Comparison of ENCODE assay signal across 9 cellular contexts in genomic region chr11:118907749-118908106, GRCh38. TPM values are rescaled to one million over a fixed set of nuclear protein-coding genes. Genes with fewer than 3 reads are reported as not detected.
DNase-seq lines count a peak whose midpoint lies in the region; ATAC-seq and TF ChIP-seq lines count a peak whose summit lies in the region.
"Had no signal": no experiment of that assay in that cellular context is flagged by ENCODE, and none has a peak within 500 bp of the region (broad histone marks: within the 10 kb centered on the region; RNA-seq: fewer than 3 reads in every experiment).

No MANE protein-coding gene starts in this region.

- peaks cover 98% of the 10 kb centered on the region for H3K36me3 Mint-ChIP-seq in Caco-2 (ENCODE audit: insufficient read depth, unreplicated experiment)

- H3K4me3 Mint-ChIP-seq in Caco-2 (ENCODE audit: unreplicated experiment) = peak overlapping the region; percentile 45

- ATAC-seq in gastroesophageal sphincter (no peak), gastrocnemius medialis (no peak), GM19328 (IDR thresholded peaks at IDR 0.05; ENCODE audit: unreplicated experiment) (no peak)

- peaks cover 91% of the 10 kb centered on the region for H3K79me2 ChIP-seq in SK-N-SH (ENCODE audit: insufficient read depth)

- peaks cover 31% of the 10 kb centered on the region for H4K20me1 ChIP-seq in SK-N-SH (ENCODE audit: insufficient read depth)

- H3K27ac ChIP-seq in SK-N-SH (ENCODE audit: low read depth in 2 of 2, low read length in 1 of 2) (peak overlapping the region; percentile 98 to 100), gastroesophageal sphincter (peak overlapping the region in 3 of 4 donors; percentile 93 to 98 (median 97)), gastrocnemius medialis (peak overlapping the region; percentile 89 to 100 (median 96))

- CTCF ChIA-PET in Caco-2 (lab: Charles Lee) (interaction anchor here (7.2 kb wide), 1 partner anchor 22 kb away, joined by 170 read pairs; no protein-coding TSS in a partner anchor), SK-N-SH (lab: Yijun Ruan, JAX) (interaction anchor here (0.7 to 9.7 kb wide), 9 partner anchors 9 to 217 kb away, joined by 3 to 112 read pairs (median 4); partner anchors contain the start of gene UPK2)

- BruUV-seq in Caco-2 (replicated peaks; lab: Mats Ljungman, UMichigan) = no TSS peak

- peaks cover 46% of the 10 kb centered on the region for H3F3A ChIP-seq in SK-N-SH (replicated peaks; ENCODE audit: insufficient read depth)

- H3K9me3 ChIP-seq in Caco-2 = no peaks in the 10 kb centered on the region
- H3K9me3 ChIP-seq in SK-N-SH = no peaks in the 10 kb centered on the region
- no peaks in the 10 kb centered on the region for H3K9me3 ChIP-seq in gastroesophageal sphincter
- no peaks in the 10 kb centered on the region for H3K9me3 ChIP-seq in gastrocnemius medialis
- H3K9me3 ChIP-seq: spleen had no signal

- peaks cover 22% of the 10 kb centered on the region for H3K36me3 ChIP-seq in Caco-2 (ENCODE audit: control insufficient read depth, insufficient read depth, low read length)
- H3K36me3 ChIP-seq in SK-N-SH (replicated peaks in 1 of 2; ENCODE audit: control insufficient read depth in 1 of 2, insufficient read depth in 2 of 2, low read length in 1 of 2) = peaks cover 18 to 33% of the 10 kb centered on the region in 2 experiments
- peaks cover 0 to 58% of the 10 kb centered on the region in 2 donors for H3K36me3 ChIP-seq in gastroesophageal sphincter
- peaks cover 0 to 36% of the 10 kb centered on the region in 2 donors for H3K36me3 ChIP-seq in gastrocnemius medialis

- TF ChIP-seq POLR2A in gastroesophageal sphincter (IDR thresholded peaks at IDR 0.05) (no peak), gastrocnemius medialis (IDR thresholded peaks at IDR 0.05) (no peak)

- H3K4me3 ChIP-seq in Caco-2 (ENCODE audit: low read depth, low read length) = no peak overlapping the region
- peak overlapping the region in 1 of 2 experiments; percentile 23; a peak in 2 of 4 replicates for H3K4me3 ChIP-seq in SK-N-SH (ENCODE audit: low read depth in 2 of 2, low read length in 1 of 2)
- peak overlapping the region in 1 of 2 donors; percentile 1 for H3K4me3 ChIP-seq in gastroesophageal sphincter
- no peak overlapping the region for H3K4me3 ChIP-seq in gastrocnemius medialis
- H3K4me3 ChIP-seq: spleen had no signal

- H3K27me3 ChIP-seq in Caco-2 (replicated peaks; ENCODE audit: control insufficient read depth, insufficient read depth, low read length) (no peaks in the 10 kb centered on the region), SK-N-SH (ENCODE audit: insufficient read depth) (no peaks in the 10 kb centered on the region), gastroesophageal sphincter (no peaks in the 10 kb centered on the region), gastrocnemius medialis (no peaks in the 10 kb centered on the region)

- in situ Hi-C loops in gastrocnemius medialis (cut with MboI; ENCODE audit: low sequenced_read_pairs in 4 of 4) = loop anchor here in 3 of 4 donors (10.0 kb wide), 1 partner anchor 47 kb away; the partner anchor contains the start of gene UPK2 (in 3 of the 3)

- H3K4me2 ChIP-seq in SK-N-SH = peak overlapping the region; percentile 89

- H3K4me1 Mint-ChIP-seq in Caco-2 (ENCODE audit: low read depth, unreplicated experiment) = peaks cover 38% of the 10 kb centered on the region

- H3K9me3 Mint-ChIP-seq in Caco-2 (ENCODE audit: unreplicated experiment) = no peaks in the 10 kb centered on the region

- POLR2A ChIA-PET in Caco-2 (lab: Charles Lee) = interaction anchor here (5.8 to 7.0 kb wide), 2 partner anchors 19 to 22 kb away, joined by 140 to 171 read pairs; partner anchors contain the start of gene BCL9L
- POLR2A ChIA-PET in SK-N-SH (lab: Yijun Ruan, JAX) = interaction anchor here (0.7 to 3.1 kb wide), 3 partner anchors 16 to 49 kb away, joined by 3 to 37 read pairs (median 4); partner anchors contain the start of genes BCL9L and UPK2

- H3K27me3 Mint-ChIP-seq in Caco-2 (ENCODE audit: insufficient read depth, unreplicated experiment) = no peaks in the 10 kb centered on the region

- no peaks in the 10 kb centered on the region for H3K9me2 ChIP-seq in SK-N-SH

- no peak overlapping the region for H2AFZ ChIP-seq in SK-N-SH (ENCODE audit: low read depth)

- intact Hi-C loops in Caco-2 (cut with micrococcal nuclease; ENCODE audit: unreplicated experiment) = loop anchor here (1.0 kb wide), 3 partner anchors 21 to 217 kb away; partner anchors contain the start of gene UPK2
- intact Hi-C loops in gastrocnemius medialis (cut with DNase I; ENCODE audit: low total_unique reads) = loop anchor here (1.0 to 5.0 kb wide), 4 partner anchors 21 to 217 kb away; partner anchors contain the start of genes SLC37A4 and UPK2

- peak overlapping the region; percentile 96 for H3K27ac Mint-ChIP-seq in Caco-2 (ENCODE audit: unreplicated experiment)

- TF ChIP-seq EP300 in SK-N-SH (IDR thresholded peaks at IDR 0.05; ENCODE audit: borderline replicate concordance in 1 of 2, low read depth in 1 of 2, low read length in 1 of 2) (peak in 1 of 2 experiments; percentile 46; a peak in 1 of 4 replicates), gastroesophageal sphincter (IDR thresholded peaks at IDR 0.05) (no peak)

- DNase-seq in Caco-2 (peak in 1 of 2 experiments; percentile 43), SK-N-SH (peak; percentile 85), gastrocnemius medialis (no peak), SIG-M5 (lab: John Stamatoyannopoulos, UW) (no peak), dedifferentiated amniotic fluid mesenchymal stem cell (ENCODE audit: extremely low spot score) (no peak), iPS-NIHi7 (ENCODE audit: extremely low spot score) (no peak)

- peak; percentile 8; the same call in 1 of the 2 replicates for TF ChIP-seq RAD21 in SK-N-SH (IDR thresholded peaks at IDR 0.05; ENCODE audit: low read length)

- H3K4me1 ChIP-seq in Caco-2 = peaks cover 48% of the 10 kb centered on the region
- H3K4me1 ChIP-seq in SK-N-SH (ENCODE audit: control insufficient read depth in 1 of 2, insufficient read depth in 2 of 2, low read depth in 1 of 2, low read length in 1 of 2) = peaks cover 49 to 52% of the 10 kb centered on the region in 2 experiments
- H3K4me1 ChIP-seq in gastroesophageal sphincter = peaks cover 13 to 83% (median 45%) of the 10 kb centered on the region in 3 donors
- peaks cover 56 to 58% of the 10 kb centered on the region in 2 donors for H3K4me1 ChIP-seq in gastrocnemius medialis

- 22% methylated on average over 4 of the region's 5 CpGs for WGBS in SK-N-SH (ENCODE audit: low lambda C conversion rate)
- WGBS in gastroesophageal sphincter (ENCODE audit: low coverage in 1 of 2), 2 donors = 21 to 45% methylated on average over 2 to 3 of the region's 5 CpGs

- TF ChIP-seq CTCF in Caco-2 (IDR thresholded peaks at IDR 0.05; ENCODE audit: insufficient read depth in 1 of 2, low read depth in 1 of 2, low read length in 1 of 2, severe bottlenecking in 1 of 2, unreplicated experiment in 1 of 2) = no peak
- no peak for TF ChIP-seq CTCF in SK-N-SH (IDR thresholded peaks at IDR 0.05)
- TF ChIP-seq CTCF in gastroesophageal sphincter (IDR thresholded peaks at IDR 0.05) = no peak
- no peak for TF ChIP-seq CTCF in gastrocnemius medialis (IDR thresholded peaks at IDR 0.05 in 4 of 5, conservative IDR thresholded peaks at IDR 0.05 in 1 of 5)

- H3K9ac ChIP-seq in SK-N-SH = peak overlapping the region; percentile 42; the same call in 1 of the 2 replicates

TF ChIP-seq in SK-N-SH, 30 proteins besides CTCF, POLR2A, EP300 and RAD21 (continues in another document):
- TF ChIP-seq REST (IDR thresholded peaks at IDR 0.05; ENCODE audit: low read depth, low read length) = no peak
- TF ChIP-seq CHD2 (IDR thresholded peaks at IDR 0.05; ENCODE audit: low read length, partially characterized antibody) = peak; percentile 69
- TF ChIP-seq EZH2phosphoT487 (IDR thresholded peaks at IDR 0.05; ENCODE audit: borderline replicate concordance, low read depth) = no peak
- no peak for TF ChIP-seq MEF2A (IDR thresholded peaks at IDR 0.05; ENCODE audit: borderline replicate concordance, low read depth)

RNA-seq across cellular contexts. Expression of gene BCL9L, which starts 18.0 kb away (rescaled TPM):
- total RNA-seq in Caco-2 (2022) = 186 and 203 TPM in 2 replicates
- 4.5 and 12.1 TPM in 2 replicates for polyA plus RNA-seq in SK-N-SH (2012; rRNA removed)
- 4.6 and 8.6 TPM in 2 replicates for polyA plus RNA-seq in SK-N-SH (2012; cell fraction: cytosol; rRNA removed)
- polyA plus RNA-seq in SK-N-SH (2012; cell fraction: nucleus; rRNA removed) = 21.7 and 24.0 TPM in 2 replicates
- 10 to 100 TPM; 24.6 to 66.2 (median 30.8) TPM for total RNA-seq in gastroesophageal sphincter
- 10 to 100 TPM; 17.1 to 35.6 (median 23.8) TPM for total RNA-seq in gastrocnemius medialis

RNA-seq across cellular contexts. Expression of gene CXCR5, which starts 24.0 kb away (rescaled TPM):
- not detected in 2 replicates for total RNA-seq in Caco-2 (2022)
- polyA plus RNA-seq in SK-N-SH (2012; rRNA removed) = 0.02 TPM in 1 of 2 replicates, not detected in the other
- polyA plus RNA-seq in SK-N-SH (2012; cell fraction: cytosol; rRNA removed) = not detected in 2 replicates
- not detected in 2 replicates for polyA plus RNA-seq in SK-N-SH (2012; cell fraction: nucleus; rRNA removed)
- total RNA-seq in gastroesophageal sphincter = under 1 TPM in 1 of 4 donors, not detected in 3; 0.08 TPM
- not detected for total RNA-seq in gastrocnemius medialis

RNA-seq across cellular contexts. Expression of gene UPK2, which starts 48.4 kb away (rescaled TPM):
- total RNA-seq in Caco-2 (2022) = 1.8 and 3.5 TPM in 2 replicates
- 0.15 and 0.21 TPM in 2 replicates for polyA plus RNA-seq in SK-N-SH (2012; rRNA removed)
- polyA plus RNA-seq in SK-N-SH (2012; cell fraction: cytosol; rRNA removed) = 0.13 and 0.16 TPM in 2 replicates
- 0.14 and 0.38 TPM in 2 replicates for polyA plus RNA-seq in SK-N-SH (2012; cell fraction: nucleus; rRNA removed)
- not detected for total RNA-seq in gastroesophageal sphincter
- not detected for total RNA-seq in gastrocnemius medialis
- total RNA-seq: spleen had no signal
